ENCODE assay signal across 2 cellular contexts in the genomic region with DNA sequence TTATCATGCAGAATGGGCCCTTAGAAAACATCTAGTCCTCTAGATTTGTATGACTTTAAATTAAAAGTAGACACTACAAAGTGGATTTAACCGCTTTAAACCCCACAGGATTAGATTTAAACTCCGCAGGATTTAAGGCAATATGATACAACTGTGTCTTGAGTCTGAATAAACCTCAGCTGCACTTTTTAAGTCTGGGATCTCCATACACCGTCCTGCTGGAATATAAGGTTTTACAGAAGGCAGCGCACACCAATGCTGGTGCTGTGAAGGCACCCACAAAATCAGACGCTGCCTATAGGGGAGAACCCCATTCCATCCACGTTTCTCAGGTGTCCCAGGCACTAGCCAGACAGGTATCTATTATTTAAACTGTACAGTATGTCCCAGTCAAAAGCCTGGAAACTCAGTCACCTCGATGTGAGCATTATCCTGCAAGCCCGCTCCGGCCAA.
TF ChIP-seq lines count a peak whose summit lies in the region.

No MANE protein-coding gene starts in this region.

TF ChIP-seq in GM12878, 131 proteins besides CTCF, POLR2A, EP300 and RAD21 (continued from another document):
- TF ChIP-seq RUNX3 (IDR thresholded peaks at IDR 0.05; ENCODE audit: low read length) = no peak

TF ChIP-seq in liver, 16 proteins besides CTCF, POLR2A, EP300 and RAD21:
- TF ChIP-seq, protein P1, sequence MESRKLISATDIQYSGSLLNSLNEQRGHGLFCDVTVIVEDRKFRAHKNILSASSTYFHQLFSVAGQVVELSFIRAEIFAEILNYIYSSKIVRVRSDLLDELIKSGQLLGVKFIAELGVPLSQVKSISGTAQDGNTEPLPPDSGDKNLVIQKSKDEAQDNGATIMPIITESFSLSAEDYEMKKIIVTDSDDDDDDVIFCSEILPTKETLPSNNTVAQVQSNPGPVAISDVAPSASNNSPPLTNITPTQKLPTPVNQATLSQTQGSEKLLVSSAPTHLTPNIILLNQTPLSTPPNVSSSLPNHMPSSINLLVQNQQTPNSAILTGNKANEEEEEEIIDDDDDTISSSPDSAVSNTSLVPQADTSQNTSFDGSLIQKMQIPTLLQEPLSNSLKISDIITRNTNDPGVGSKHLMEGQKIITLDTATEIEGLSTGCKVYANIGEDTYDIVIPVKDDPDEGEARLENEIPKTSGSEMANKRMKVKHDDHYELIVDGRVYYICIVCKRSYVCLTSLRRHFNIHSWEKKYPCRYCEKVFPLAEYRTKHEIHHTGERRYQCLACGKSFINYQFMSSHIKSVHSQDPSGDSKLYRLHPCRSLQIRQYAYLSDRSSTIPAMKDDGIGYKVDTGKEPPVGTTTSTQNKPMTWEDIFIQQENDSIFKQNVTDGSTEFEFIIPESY (IDR thresholded peaks at IDR 0.05) = no peak
- TF ChIP-seq, protein P2, sequence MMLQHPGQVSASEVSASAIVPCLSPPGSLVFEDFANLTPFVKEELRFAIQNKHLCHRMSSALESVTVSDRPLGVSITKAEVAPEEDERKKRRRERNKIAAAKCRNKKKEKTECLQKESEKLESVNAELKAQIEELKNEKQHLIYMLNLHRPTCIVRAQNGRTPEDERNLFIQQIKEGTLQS (IDR thresholded peaks at IDR 0.05) = no peak
- TF ChIP-seq GABPA (IDR thresholded peaks at IDR 0.05 in 1 of 2, conservative IDR thresholded peaks at IDR 0.05 in 1 of 2) (no peak), HNF4G (IDR thresholded peaks at IDR 0.05) (no peak), FOXA2 (IDR thresholded peaks at IDR 0.05) (no peak), SP1 (IDR thresholded peaks at IDR 0.05) (no peak), NR2F2 (IDR thresholded peaks at IDR 0.05) (no peak), JUND (IDR thresholded peaks at IDR 0.05) (no peak), YY1 (IDR thresholded peaks at IDR 0.05) (no peak)
